In genomic region chr11:26442131-26442530, GRCh38 we compare ENCODE assay signal across 21 cellular contexts.
DNase-seq lines count a peak whose midpoint lies in the region; ATAC-seq and TF ChIP-seq lines count a peak whose summit lies in the region.
"Had no signal": no experiment of that assay in that cellular context is flagged by ENCODE, and none has a peak within 500 bp of the region (broad histone marks: within the 10 kb centered on the region; RNA-seq: fewer than 3 reads in every experiment).

No MANE protein-coding gene starts in this region.

- H3K4me2 ChIP-seq in mammary epithelial cell (ENCODE audit: insufficient read depth, low read depth, low read length) = no peak overlapping the region

- DNase-seq in MCF 10A (ENCODE audit: unreplicated experiment) (peak; percentile 2), mammary epithelial cell (no peak), adipocyte (ENCODE audit: low read depth) (peak; percentile 57), fibroblast of peridontal ligament (ENCODE audit: extremely low read depth) (peak; percentile 67), vagina (ENCODE audit: extremely low spot score in 2 of 2) (no peak), glomerular visceral epithelial cell (ENCODE audit: extremely low spot score) (no peak), activated T-cell treated with anti-CD3 and anti-CD28 coated beads for 4 hours (no peak)
- DNase-seq: 8988T; activated CD4-positive, alpha-beta T cell treated with anti-CD3 and anti-CD28 coated beads, Interleukin-2, amount 50 U/mL, for 48 hours; activated naive CD4-positive, alpha-beta T cell treated with Interleukin-2 at 50 U/mL for 16 hours; activated T-cell treated with anti-CD3 and anti-CD28 coated beads, Interleukin-2, amount 50 U/mL, for 1 hour; CD4-positive, alpha-beta memory T cell; NCI-H1092 treated with DMSO at 0.1 percent for 48 hours; NCI-H524 treated with DMSO at 0.1 percent for 48 hours; SHP77 treated with DMSO at 0.1 percent for 48 hours; WERI-Rb-1 had no signal

- no peak overlapping the region for H3K4me3 ChIP-seq in mammary epithelial cell (replicated peaks in 1 of 3; ENCODE audit: insufficient read depth in 1 of 3, low read depth in 2 of 3, low read length in 3 of 3)
- H3K4me3 ChIP-seq in adipocyte (ENCODE audit: low read length) = no peak overlapping the region
- H3K4me3 ChIP-seq in vagina = no peak overlapping the region
- H3K4me3 ChIP-seq: ascending aorta had no signal

- 73% methylated on average over 2 of the region's 2 CpGs for WGBS in mammary epithelial cell (ENCODE audit: low coverage, missing lambda C conversion rate)

- H3K79me2 ChIP-seq in mammary epithelial cell (ENCODE audit: insufficient read depth, low read length) = no peaks in the 10 kb centered on the region

- H3K9ac ChIP-seq in mammary epithelial cell (ENCODE audit: insufficient read depth, low read length) (no peak overlapping the region), adipocyte (ENCODE audit: low read length) (no peak overlapping the region)

- H3K27me3 ChIP-seq in mammary epithelial cell (ENCODE audit: insufficient read depth, low read length) (no peaks in the 10 kb centered on the region), adipocyte (replicated peaks; ENCODE audit: control insufficient read depth, insufficient read depth, low read length) (peaks cover 3% of the 10 kb centered on the region), vagina (no peaks in the 10 kb centered on the region)
- H3K27me3 ChIP-seq: ascending aorta had no signal

- H3K9me3 ChIP-seq in mammary epithelial cell (replicated peaks; ENCODE audit: insufficient read depth, low read length) (no peaks in the 10 kb centered on the region), adipocyte (ENCODE audit: control insufficient read depth, low read length) (no peaks in the 10 kb centered on the region), vagina (no peaks in the 10 kb centered on the region)
- H3K9me3 ChIP-seq: ascending aorta had no signal

- no peaks in the 10 kb centered on the region for H3K4me1 Mint-ChIP-seq in MCF 10A (ENCODE audit: insufficient read depth, unreplicated experiment)
- H3K4me1 Mint-ChIP-seq: CD4-positive, alpha-beta memory T cell; nephron had no signal

- intact Hi-C loops in MCF 10A (cut with micrococcal nuclease) = no loop called here
- intact Hi-C loops in mammary epithelial cell (cut with micrococcal nuclease) = no loop called here
- intact Hi-C loops in vagina (cut with DNase I) = no loop called here

- no peaks in the 10 kb centered on the region for H3K36me3 Mint-ChIP-seq in MCF 10A (ENCODE audit: insufficient read depth, unreplicated experiment)
- H3K36me3 Mint-ChIP-seq: CD4-positive, alpha-beta memory T cell had no signal

- H3K27ac ChIP-seq in mammary epithelial cell (ENCODE audit: insufficient read depth, low read depth, low read length) (no peak overlapping the region), vagina (no peak overlapping the region)
- H3K27ac ChIP-seq: ascending aorta, WERI-Rb-1 had no signal

- H3K27ac Mint-ChIP-seq in MCF 10A (ENCODE audit: low read depth, unreplicated experiment) = no peak overlapping the region
- H3K27ac Mint-ChIP-seq: CD4-positive, alpha-beta memory T cell; dendritic cell treated with granulocyte-macrophage colony-stimulating factor and Interleukin-4, amounts not matched to agents 40 ng/mL and 50 ng/mL, for 4 days; nephron; T-helper 1 cell treated with Interleukin-12 subunit alpha and Interleukin-12 subunit beta and Interleukin-4 antibody, amounts not matched to agents 30 μg/mL and 1 μg/mL, for 36 hours had no signal

- no peaks in the 10 kb centered on the region for H4K20me1 ChIP-seq in mammary epithelial cell (ENCODE audit: insufficient read depth, low read length)

- H3K36me3 ChIP-seq in mammary epithelial cell (ENCODE audit: insufficient read depth, low read length) (no peaks in the 10 kb centered on the region), adipocyte (ENCODE audit: control insufficient read depth, insufficient read depth, low read length, severe bottlenecking) (no peaks in the 10 kb centered on the region), vagina (no peaks in the 10 kb centered on the region)
- H3K36me3 ChIP-seq: ascending aorta, WERI-Rb-1 had no signal

- no peak overlapping the region for H2AFZ ChIP-seq in mammary epithelial cell (ENCODE audit: low read depth, low read length)

- in situ Hi-C loops in mammary epithelial cell (cut with MboI; ENCODE audit: low sequenced_read_pairs in 2 of 2) = no loop called here

- CTCF ChIA-PET in MCF 10A (lab: Yijun Ruan, JAX) = interaction anchor here (0.6 kb wide), 1 partner anchor 54 kb away, joined by 3 read pairs; no protein-coding TSS in a partner anchor
- CTCF ChIA-PET in mammary epithelial cell (lab: Charles Lee; ENCODE audit: low non-redundant PET) = no interaction called here

- no peak for TF ChIP-seq CTCF in MCF 10A (IDR thresholded peaks at IDR 0.05; ENCODE audit: unreplicated experiment)
- TF ChIP-seq CTCF in mammary epithelial cell (conservative IDR thresholded peaks at IDR 0.05 in 1 of 2, IDR thresholded peaks at IDR 0.05 in 1 of 2; ENCODE audit: extremely low read depth in 1 of 2, insufficient read depth in 1 of 2, low read depth in 1 of 2, low read length in 2 of 2) = no peak
- no peak for TF ChIP-seq CTCF in vagina (IDR thresholded peaks at IDR 0.05)

- H3K4me1 ChIP-seq in mammary epithelial cell (ENCODE audit: insufficient read depth, low read length) (no peaks in the 10 kb centered on the region), adipocyte (ENCODE audit: control insufficient read depth, insufficient read depth, low read length) (no peaks in the 10 kb centered on the region), vagina (no peaks in the 10 kb centered on the region)
- H3K4me1 ChIP-seq: ascending aorta had no signal

- no peak for ATAC-seq in GM18519 (IDR thresholded peaks at IDR 0.05; ENCODE audit: low FRiP score, unreplicated experiment)

- no peaks in the 10 kb centered on the region for H3K9me3 Mint-ChIP-seq in MCF 10A (ENCODE audit: unreplicated experiment)
- H3K9me3 Mint-ChIP-seq: dendritic cell treated with granulocyte-macrophage colony-stimulating factor and Interleukin-4, amounts not matched to agents 40 ng/mL and 50 ng/mL, for 4 days; nephron had no signal

- dilution Hi-C loops in mammary epithelial cell (cut with HindIII; ENCODE audit: low sequenced_read_pairs) = no loop called here

- POLR2A ChIA-PET in MCF 10A (lab: Yijun Ruan, JAX) = no interaction called here

- BruUV-seq in MCF 10A (replicated peaks; lab: Mats Ljungman, UMichigan) (no TSS peak), mammary epithelial cell (replicated peaks; lab: Mats Ljungman, UMichigan) (no TSS peak)

- H3K27me3 Mint-ChIP-seq in MCF 10A (ENCODE audit: insufficient read depth, unreplicated experiment) = peaks cover 25% of the 10 kb centered on the region
- H3K27me3 Mint-ChIP-seq: CD4-positive, alpha-beta memory T cell; dendritic cell treated with granulocyte-macrophage colony-stimulating factor and Interleukin-4, amounts not matched to agents 40 ng/mL and 50 ng/mL, for 4 days had no signal

- no peak for TF ChIP-seq POLR2A in vagina (IDR thresholded peaks at IDR 0.05)

- H3K4me3 Mint-ChIP-seq in MCF 10A (ENCODE audit: unreplicated experiment) = no peak overlapping the region
- H3K4me3 Mint-ChIP-seq: CD4-positive, alpha-beta memory T cell; dendritic cell treated with granulocyte-macrophage colony-stimulating factor and Interleukin-4, amounts not matched to agents 40 ng/mL and 50 ng/mL, for 4 days; nephron; T-helper 1 cell treated with Interleukin-12 subunit alpha and Interleukin-12 subunit beta and Interleukin-4 antibody, amounts not matched to agents 30 μg/mL and 1 μg/mL, for 36 hours had no signal

Comparison
In these comparisons a context has a peak if more than half of its experiments do, and no peak if none do; other contexts are left out.
1. DNase-seq: peak in MCF 10A (single experiment), adipocyte (single experiment) and fibroblast of peridontal ligament (single experiment); none in mammary epithelial cell (single experiment), vagina (0 of 2), glomerular visceral epithelial cell (single experiment) and activated T-cell treated with anti-CD3 and anti-CD28 coated beads for 4 hours (single experiment).